9 cellular contexts compared by ENCODE assay signal in the genomic region with DNA sequence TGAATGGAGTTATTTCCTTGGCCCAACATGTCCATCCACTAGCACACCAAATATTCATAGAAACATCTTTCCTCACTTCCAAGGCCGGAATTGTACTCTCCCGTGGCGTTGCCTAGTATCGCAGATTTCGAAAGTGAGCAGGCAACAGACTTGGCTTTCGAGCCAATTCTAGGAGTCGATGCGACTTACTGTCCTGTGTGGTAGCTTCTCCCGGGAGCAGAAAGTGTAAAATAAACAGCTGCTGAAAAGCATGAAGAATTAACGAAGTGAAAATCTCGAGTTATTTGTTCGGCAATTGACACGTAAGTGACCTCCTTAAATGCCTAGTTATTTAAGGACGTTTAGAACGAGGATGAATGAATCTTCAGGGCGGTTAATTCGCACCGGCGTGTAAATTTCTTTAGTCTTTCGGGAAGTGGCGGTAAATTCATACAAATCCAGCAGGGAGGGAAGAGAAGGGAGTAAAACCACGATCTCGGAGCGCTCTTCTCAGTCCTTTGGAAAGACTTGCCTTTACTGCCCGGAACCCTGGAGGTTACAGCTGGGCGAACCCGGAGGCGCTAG. TPM values are rescaled to one million over a fixed set of nuclear protein-coding genes. Genes with fewer than 3 reads are reported as not detected.
DNase-seq lines count a peak whose midpoint lies in the region; ATAC-seq, FAIRE-seq and TF ChIP-seq lines count a peak whose summit lies in the region.
"Had no signal": no experiment of that assay in that cellular context is flagged by ENCODE, and none has a peak within 500 bp of the region (broad histone marks: within the 10 kb centered on the region; RNA-seq: fewer than 3 reads in every experiment).

No MANE protein-coding gene starts in this region.

- intact Hi-C loops in natural killer cell (cut with micrococcal nuclease): no loop called here

- no peak for TF ChIP-seq CTCF in fibroblast of the aortic adventitia (IDR thresholded peaks at IDR 0.05; ENCODE audit: insufficient read depth, low read length)
- no peak for TF ChIP-seq CTCF in natural killer cell (IDR thresholded peaks at IDR 0.05)
- TF ChIP-seq CTCF in D721Med (IDR thresholded peaks at IDR 0.05; ENCODE audit: insufficient read depth, missing control alignments): no peak

- FAIRE-seq in D721Med (lab: Jason Lieb, UNC): no peak
- FAIRE-seq: A204.1 had no signal

- peak overlapping the region; percentile 79 for H3K4me3 Mint-ChIP-seq in activated CD4-positive, alpha-beta memory T cell treated with anti-CD3 and anti-CD28 coated beads, Interleukin-2, amount 10 ng/mL, durations not matched to agents 7 days and 5 days
- peak overlapping the region; percentile 92 for H3K4me3 Mint-ChIP-seq in natural killer cell

- H3K36me3 Mint-ChIP-seq in activated CD4-positive, alpha-beta memory T cell treated with anti-CD3 and anti-CD28 coated beads, Interleukin-2, amount 10 ng/mL, durations not matched to agents 7 days and 5 days (ENCODE audit: low read depth): no peaks in the 10 kb centered on the region
- no peaks in the 10 kb centered on the region for H3K36me3 Mint-ChIP-seq in natural killer cell

- peak; percentile 57 for DNase-seq in DMS53 (lab: John Stamatoyannopoulos, UW)
- no peak for DNase-seq in DMS53 treated with DMSO at 0.1 percent for 48 hours (lab: John Stamatoyannopoulos, UW; ENCODE audit: unreplicated experiment)
- DNase-seq in activated CD4-positive, alpha-beta memory T cell treated with anti-CD3 and anti-CD28 coated beads, Interleukin-2, amount 10 ng/mL, durations not matched to agents 7 days and 5 days: no peak
- peak; percentile 74 for DNase-seq in fibroblast of the aortic adventitia (ENCODE audit: low read depth)
- no peak for DNase-seq in natural killer cell
- no peak for DNase-seq in GM19238 (ENCODE audit: insufficient read length, low spot score)
- no peak for DNase-seq in D721Med (ENCODE audit: insufficient read length, low spot score)

- H3K27ac Mint-ChIP-seq in activated CD4-positive, alpha-beta memory T cell treated with anti-CD3 and anti-CD28 coated beads, Interleukin-2, amount 10 ng/mL, durations not matched to agents 7 days and 5 days: no peak overlapping the region
- peak overlapping the region; percentile 76 to 91 for H3K27ac Mint-ChIP-seq in natural killer cell

- ATAC-seq in natural killer cell: peak; percentile 30 to 35 (median 32)

- H3K9me3 Mint-ChIP-seq in activated CD4-positive, alpha-beta memory T cell treated with anti-CD3 and anti-CD28 coated beads, Interleukin-2, amount 10 ng/mL, durations not matched to agents 7 days and 5 days: no peaks in the 10 kb centered on the region
- no peaks in the 10 kb centered on the region for H3K9me3 Mint-ChIP-seq in natural killer cell

- H3K4me3 ChIP-seq in fibroblast of the aortic adventitia (ENCODE audit: low read depth, low read length): peak overlapping the region; percentile 84

- H3K27me3 Mint-ChIP-seq in activated CD4-positive, alpha-beta memory T cell treated with anti-CD3 and anti-CD28 coated beads, Interleukin-2, amount 10 ng/mL, durations not matched to agents 7 days and 5 days: peaks cover 45% of the 10 kb centered on the region
- H3K27me3 Mint-ChIP-seq in natural killer cell (ENCODE audit: low read depth in 2 of 2): peaks cover 45 to 62% of the 10 kb centered on the region in 2 donors

- POLR2A ChIA-PET in activated CD4-positive, alpha-beta memory T cell treated with anti-CD3 and anti-CD28 coated beads, Interleukin-2, amount 10 ng/mL, durations not matched to agents 7 days and 5 days (lab: Charles Lee): interaction anchor here (1.0 kb wide), 1 partner anchor 803 kb away, joined by 3 read pairs; no protein-coding TSS in a partner anchor

- H3K4me1 Mint-ChIP-seq in activated CD4-positive, alpha-beta memory T cell treated with anti-CD3 and anti-CD28 coated beads, Interleukin-2, amount 10 ng/mL, durations not matched to agents 7 days and 5 days: peaks cover 23% of the 10 kb centered on the region
- peaks cover 31 to 34% of the 10 kb centered on the region in 2 donors for H3K4me1 Mint-ChIP-seq in natural killer cell

- TF ChIP-seq EP300 in Ishikawa (IDR thresholded peaks at IDR 0.05; ENCODE audit: borderline replicate concordance): no peak

- no peak for TF ChIP-seq RAD21 in Ishikawa (IDR thresholded peaks at IDR 0.05; ENCODE audit: low read depth)

- CTCF ChIA-PET in activated CD4-positive, alpha-beta memory T cell treated with anti-CD3 and anti-CD28 coated beads, Interleukin-2, amount 10 ng/mL, durations not matched to agents 7 days and 5 days (lab: Charles Lee): interaction anchor here (1.2 to 1.5 kb wide), 3 partner anchors 10 to 23 kb away, joined by 3 to 5 read pairs (median 4); no protein-coding TSS in a partner anchor

TF ChIP-seq in Ishikawa, 13 proteins besides CTCF, POLR2A, EP300 and RAD21:
- no peak for TF ChIP-seq CEBPB (IDR thresholded peaks at IDR 0.05)
- TF ChIP-seq, protein P1, sequence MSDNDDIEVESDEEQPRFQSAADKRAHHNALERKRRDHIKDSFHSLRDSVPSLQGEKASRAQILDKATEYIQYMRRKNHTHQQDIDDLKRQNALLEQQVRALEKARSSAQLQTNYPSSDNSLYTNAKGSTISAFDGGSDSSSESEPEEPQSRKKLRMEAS (IDR thresholded peaks at IDR 0.05): peak; percentile 45
TF ChIP-seq in Ishikawa: peak in this region for 1.

RNA-seq across cellular contexts. Expression of a gene that starts 0.4 kb away (rescaled TPM):
- 1 to 10 TPM; 1.2 to 1.7 TPM for total RNA-seq in activated CD4-positive, alpha-beta memory T cell treated with anti-CD3 and anti-CD28 coated beads, Interleukin-2, amount 10 ng/mL, durations not matched to agents 7 days and 5 days
- total RNA-seq in fibroblast of the aortic adventitia (ENCODE audit: low replicate concordance) (2.2 and 3.6 TPM in 2 replicates), natural killer cell (10 to 100 TPM in 1 of 3 donors, 1 to 10 TPM in 2; 2.4 to 13.2 (median 5.7) TPM)

Comparison
In these comparisons a context has a peak if more than half of its experiments do, and no peak if none do; other contexts are left out.
1. DNase-seq: peak in DMS53 (single experiment) and fibroblast of the aortic adventitia (single experiment); none in DMS53 treated with DMSO at 0.1 percent for 48 hours (single experiment), activated CD4-positive, alpha-beta memory T cell treated with anti-CD3 and anti-CD28 coated beads, Interleukin-2, amount 10 ng/mL, durations not matched to agents 7 days and 5 days (single experiment), natural killer cell (single experiment), GM19238 (single experiment) and D721Med (single experiment).